Comparison of ENCODE assay signal across 9 cellular contexts in the genomic region with DNA sequence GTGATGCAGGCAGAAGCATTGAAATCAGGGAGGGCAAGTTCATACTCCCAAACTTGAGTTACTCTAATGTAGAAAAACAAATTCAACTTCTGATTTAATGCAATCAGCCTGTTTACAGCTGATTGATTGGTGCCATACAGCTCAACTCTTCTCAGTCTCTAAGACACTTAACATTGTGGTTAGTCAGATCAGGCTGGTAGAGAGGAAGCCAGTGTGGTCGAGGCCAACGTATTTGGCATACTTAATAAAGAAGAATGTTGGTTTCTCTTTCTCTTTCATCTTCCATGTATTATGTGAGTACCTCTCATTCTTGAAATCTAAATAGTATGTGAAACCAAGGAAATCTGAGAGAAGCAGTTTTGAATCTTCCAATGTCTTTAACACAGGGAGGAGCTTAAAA.
DNase-seq lines count a peak whose midpoint lies in the region; ATAC-seq, FAIRE-seq and TF ChIP-seq lines count a peak whose summit lies in the region.
"Had no signal": no experiment of that assay in that cellular context is flagged by ENCODE, and none has a peak within 500 bp of the region (broad histone marks: within the 10 kb centered on the region; RNA-seq: fewer than 3 reads in every experiment).

No MANE protein-coding gene starts in this region.

- DNase-seq in SIG-M5 (lab: John Stamatoyannopoulos, UW), result peak; percentile 12
- peak; percentile 64 for DNase-seq in GM12878 (ENCODE audit: low read depth, low spot score)
- no peak for DNase-seq in mesenteric fat pad (ENCODE audit: low spot score)
- DNase-seq in DMS79 treated with DMSO at 0.1 percent for 48 hours (lab: John Stamatoyannopoulos, UW), result no peak
- DNase-seq in cortex of kidney (lab: John Stamatoyannopoulos, UW), result no peak

- no peaks in the 10 kb centered on the region for H3K9me3 Mint-ChIP-seq in stimulated activated naive CD8-positive, alpha-beta T cell treated with anti-CD3 and anti-CD28 coated beads, Interleukin-15, Interleukin-2, amounts not matched to agents 100 ng/mL and 50 ng/mL, for 24 hours

- no peak; a peak in 1 of 4 replicates for TF ChIP-seq EP300 in GM12878 (IDR thresholded peaks at IDR 0.05; ENCODE audit: borderline replicate concordance in 1 of 2, control insufficient read depth in 1 of 2, low read depth in 2 of 2, low read length in 2 of 2)

- H3K4me3 Mint-ChIP-seq in stimulated activated naive CD8-positive, alpha-beta T cell treated with anti-CD3 and anti-CD28 coated beads, Interleukin-15, Interleukin-2, amounts not matched to agents 100 ng/mL and 50 ng/mL, for 24 hours, result peak overlapping the region; percentile 69

- no peaks in the 10 kb centered on the region for H4K20me1 ChIP-seq in GM12878 (ENCODE audit: control insufficient read depth, insufficient read depth)

- RAD21 ChIA-PET in GM12878 (lab: Charles Lee; ENCODE audit: unreplicated experiment), result no interaction called here

- no peak overlapping the region for H3K27ac ChIP-seq in GM12878 (ENCODE audit: control insufficient read depth, insufficient read depth)

- no peak overlapping the region for H3K4me3 ChIP-seq in GM12878
- H3K4me3 ChIP-seq: K562 had no signal

- H3K27me3 Mint-ChIP-seq in stimulated activated naive CD8-positive, alpha-beta T cell treated with anti-CD3 and anti-CD28 coated beads, Interleukin-15, Interleukin-2, amounts not matched to agents 100 ng/mL and 50 ng/mL, for 24 hours, result no peaks in the 10 kb centered on the region

- CTCF ChIA-PET in GM12878 (lab: Yijun Ruan, JAX), result interaction anchor here (1.0 kb wide), 2 partner anchors 112 to 438 kb away, joined by 3 read pairs; no protein-coding TSS in a partner anchor

- in situ Hi-C loops in GM12878 (cut with MboI), result no loop called here

- BruUV-seq in GM12878 (replicated peaks; lab: Mats Ljungman, UMichigan), result no TSS peak

- H3K27ac Mint-ChIP-seq in stimulated activated naive CD8-positive, alpha-beta T cell treated with anti-CD3 and anti-CD28 coated beads, Interleukin-15, Interleukin-2, amounts not matched to agents 100 ng/mL and 50 ng/mL, for 24 hours, result peak overlapping the region; percentile 32

- H3K4me1 ChIP-seq in GM12878 (ENCODE audit: control insufficient read depth, insufficient read depth, low read length), result no peaks in the 10 kb centered on the region

- intact Hi-C loops in GM12878 (cut with micrococcal nuclease; ENCODE audit: unreplicated experiment), result no loop called here

- H3K27me3 ChIP-seq in GM12878 (replicated peaks in 1 of 2; ENCODE audit: control insufficient read depth in 2 of 2, insufficient read depth in 2 of 2, low read length in 1 of 2), result no peaks in the 10 kb centered on the region

- H3K4me1 Mint-ChIP-seq in stimulated activated naive CD8-positive, alpha-beta T cell treated with anti-CD3 and anti-CD28 coated beads, Interleukin-15, Interleukin-2, amounts not matched to agents 100 ng/mL and 50 ng/mL, for 24 hours (ENCODE audit: low read depth), result peaks cover 21% of the 10 kb centered on the region

- no peak for FAIRE-seq in GM12878 (lab: Jason Lieb, UNC)
- FAIRE-seq: K562 had no signal

- TF ChIP-seq RAD21 in GM12878 (IDR thresholded peaks at IDR 0.05; ENCODE audit: insufficient read depth, low read depth, low read length), result no peak

- SMC1A ChIA-PET in GM12878 (lab: Charles Lee; ENCODE audit: uncharacterized antibody, unreplicated experiment), result interaction anchor here (0.8 to 1.7 kb wide), 10 partner anchors 8 to 438 kb away, joined by 3 to 5 read pairs (median 3); no protein-coding TSS in a partner anchor

- peak; percentile 99 for ATAC-seq in GM18861 (IDR thresholded peaks at IDR 0.05; ENCODE audit: unreplicated experiment)
- peak; percentile 98 for ATAC-seq in HG02938 (IDR thresholded peaks at IDR 0.05; ENCODE audit: unreplicated experiment)
- ATAC-seq in GM12878, result peak; percentile 100
- ATAC-seq: K562 had no signal

- 0% methylated on average over 2 of the region's 2 CpGs for WGBS in GM12878 (ENCODE audit: insufficient coverage, insufficient replicate concordance, low lambda C conversion rate, missing lambda C conversion rate)

- H3K9me3 ChIP-seq in GM12878 (replicated peaks; ENCODE audit: control insufficient read depth, insufficient read depth, low read length), result no peaks in the 10 kb centered on the region

- no peak for TF ChIP-seq POLR2A in GM12878 (IDR thresholded peaks at IDR 0.05; ENCODE audit: low read depth, low read length)

- no peaks in the 10 kb centered on the region for H3K36me3 ChIP-seq in GM12878 (ENCODE audit: control insufficient read depth in 2 of 2, insufficient read depth in 2 of 2, low read length in 1 of 2)

- no peaks in the 10 kb centered on the region for H3K36me3 Mint-ChIP-seq in stimulated activated naive CD8-positive, alpha-beta T cell treated with anti-CD3 and anti-CD28 coated beads, Interleukin-15, Interleukin-2, amounts not matched to agents 100 ng/mL and 50 ng/mL, for 24 hours (ENCODE audit: low read depth)

- POLR2A ChIA-PET in GM12878 (lab: Charles Lee), result no interaction called here

- TF ChIP-seq CTCF in GM12878 (IDR thresholded peaks at IDR 0.05 in 2 of 3, conservative IDR thresholded peaks at IDR 0.05 in 1 of 3; ENCODE audit: control insufficient read depth in 2 of 3, extremely low read depth in 1 of 3, insufficient read depth in 1 of 3, low read depth in 3 of 3, low read length in 3 of 3), result no peak

- H2AFZ ChIP-seq in GM12878 (ENCODE audit: control insufficient read depth, low read depth, low read length), result peak overlapping the region; percentile 39; the same call in 1 of the 2 replicates

- 0 out of 2 replicates have a peak overlapping the region, but pooled peaks have one; percentile 17 for H3K4me2 ChIP-seq in GM12878 (ENCODE audit: control insufficient read depth, insufficient read depth)

- no peak overlapping the region for H3K9ac ChIP-seq in GM12878 (ENCODE audit: control insufficient read depth, insufficient read depth, low read length)

- no peaks in the 10 kb centered on the region for H3K79me2 ChIP-seq in GM12878 (ENCODE audit: control insufficient read depth, insufficient read depth, low read length)

TF ChIP-seq in GM12878, 131 proteins besides CTCF, POLR2A, EP300 and RAD21 (continues in another document):
- TF ChIP-seq, protein P1, sequence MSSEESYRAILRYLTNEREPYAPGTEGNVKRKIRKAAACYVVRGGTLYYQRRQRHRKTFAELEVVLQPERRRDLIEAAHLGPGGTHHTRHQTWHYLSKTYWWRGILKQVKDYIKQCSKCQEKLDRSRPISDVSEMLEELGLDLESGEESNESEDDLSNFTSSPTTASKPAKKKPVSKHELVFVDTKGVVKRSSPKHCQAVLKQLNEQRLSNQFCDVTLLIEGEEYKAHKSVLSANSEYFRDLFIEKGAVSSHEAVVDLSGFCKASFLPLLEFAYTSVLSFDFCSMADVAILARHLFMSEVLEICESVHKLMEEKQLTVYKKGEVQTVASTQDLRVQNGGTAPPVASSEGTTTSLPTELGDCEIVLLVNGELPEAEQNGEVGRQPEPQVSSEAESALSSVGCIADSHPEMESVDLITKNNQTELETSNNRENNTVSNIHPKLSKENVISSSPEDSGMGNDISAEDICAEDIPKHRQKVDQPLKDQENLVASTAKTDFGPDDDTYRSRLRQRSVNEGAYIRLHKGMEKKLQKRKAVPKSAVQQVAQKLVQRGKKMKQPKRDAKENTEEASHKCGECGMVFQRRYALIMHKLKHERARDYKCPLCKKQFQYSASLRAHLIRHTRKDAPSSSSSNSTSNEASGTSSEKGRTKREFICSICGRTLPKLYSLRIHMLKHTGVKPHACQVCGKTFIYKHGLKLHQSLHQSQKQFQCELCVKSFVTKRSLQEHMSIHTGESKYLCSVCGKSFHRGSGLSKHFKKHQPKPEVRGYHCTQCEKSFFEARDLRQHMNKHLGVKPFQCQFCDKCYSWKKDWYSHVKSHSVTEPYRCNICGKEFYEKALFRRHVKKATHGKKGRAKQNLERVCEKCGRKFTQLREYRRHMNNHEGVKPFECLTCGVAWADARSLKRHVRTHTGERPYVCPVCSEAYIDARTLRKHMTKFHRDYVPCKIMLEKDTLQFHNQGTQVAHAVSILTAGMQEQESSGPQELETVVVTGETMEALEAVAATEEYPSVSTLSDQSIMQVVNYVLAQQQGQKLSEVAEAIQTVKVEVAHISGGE (CRISPR knock-in tag; IDR thresholded peaks at IDR 0.05), result no peak
- TF ChIP-seq ZNF217 (IDR thresholded peaks at IDR 0.05) (no peak), ZSCAN29 (IDR thresholded peaks at IDR 0.05) (no peak), E2F4 (IDR thresholded peaks at IDR 0.05; ENCODE audit: low read depth, low read length) (no peak)
- TF ChIP-seq, protein P2, sequence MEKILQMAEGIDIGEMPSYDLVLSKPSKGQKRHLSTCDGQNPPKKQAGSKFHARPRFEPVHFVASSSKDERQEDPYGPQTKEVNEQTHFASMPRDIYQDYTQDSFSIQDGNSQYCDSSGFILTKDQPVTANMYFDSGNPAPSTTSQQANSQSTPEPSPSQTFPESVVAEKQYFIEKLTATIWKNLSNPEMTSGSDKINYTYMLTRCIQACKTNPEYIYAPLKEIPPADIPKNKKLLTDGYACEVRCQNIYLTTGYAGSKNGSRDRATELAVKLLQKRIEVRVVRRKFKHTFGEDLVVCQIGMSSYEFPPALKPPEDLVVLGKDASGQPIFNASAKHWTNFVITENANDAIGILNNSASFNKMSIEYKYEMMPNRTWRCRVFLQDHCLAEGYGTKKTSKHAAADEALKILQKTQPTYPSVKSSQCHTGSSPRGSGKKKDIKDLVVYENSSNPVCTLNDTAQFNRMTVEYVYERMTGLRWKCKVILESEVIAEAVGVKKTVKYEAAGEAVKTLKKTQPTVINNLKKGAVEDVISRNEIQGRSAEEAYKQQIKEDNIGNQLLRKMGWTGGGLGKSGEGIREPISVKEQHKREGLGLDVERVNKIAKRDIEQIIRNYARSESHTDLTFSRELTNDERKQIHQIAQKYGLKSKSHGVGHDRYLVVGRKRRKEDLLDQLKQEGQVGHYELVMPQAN (conservative IDR thresholded peaks at IDR 0.05), result no peak
- TF ChIP-seq, protein P3, sequence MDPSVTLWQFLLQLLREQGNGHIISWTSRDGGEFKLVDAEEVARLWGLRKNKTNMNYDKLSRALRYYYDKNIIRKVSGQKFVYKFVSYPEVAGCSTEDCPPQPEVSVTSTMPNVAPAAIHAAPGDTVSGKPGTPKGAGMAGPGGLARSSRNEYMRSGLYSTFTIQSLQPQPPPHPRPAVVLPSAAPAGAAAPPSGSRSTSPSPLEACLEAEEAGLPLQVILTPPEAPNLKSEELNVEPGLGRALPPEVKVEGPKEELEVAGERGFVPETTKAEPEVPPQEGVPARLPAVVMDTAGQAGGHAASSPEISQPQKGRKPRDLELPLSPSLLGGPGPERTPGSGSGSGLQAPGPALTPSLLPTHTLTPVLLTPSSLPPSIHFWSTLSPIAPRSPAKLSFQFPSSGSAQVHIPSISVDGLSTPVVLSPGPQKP (IDR thresholded peaks at IDR 0.05; ENCODE audit: low read depth, low read length), result no peak

Comparison
In these comparisons a context has a peak if more than half of its experiments do, and no peak if none do; other contexts are left out.
1. DNase-seq: peak in SIG-M5 (single experiment) and GM12878 (single experiment); none in mesenteric fat pad (single experiment), DMS79 treated with DMSO at 0.1 percent for 48 hours (single experiment) and cortex of kidney (single experiment).
2. Peak in every context shown above with its lines, with median percentiles within 50 percentile points of each other: ATAC-seq.